1 cellular context compared by ENCODE assay signal in the genomic region with DNA sequence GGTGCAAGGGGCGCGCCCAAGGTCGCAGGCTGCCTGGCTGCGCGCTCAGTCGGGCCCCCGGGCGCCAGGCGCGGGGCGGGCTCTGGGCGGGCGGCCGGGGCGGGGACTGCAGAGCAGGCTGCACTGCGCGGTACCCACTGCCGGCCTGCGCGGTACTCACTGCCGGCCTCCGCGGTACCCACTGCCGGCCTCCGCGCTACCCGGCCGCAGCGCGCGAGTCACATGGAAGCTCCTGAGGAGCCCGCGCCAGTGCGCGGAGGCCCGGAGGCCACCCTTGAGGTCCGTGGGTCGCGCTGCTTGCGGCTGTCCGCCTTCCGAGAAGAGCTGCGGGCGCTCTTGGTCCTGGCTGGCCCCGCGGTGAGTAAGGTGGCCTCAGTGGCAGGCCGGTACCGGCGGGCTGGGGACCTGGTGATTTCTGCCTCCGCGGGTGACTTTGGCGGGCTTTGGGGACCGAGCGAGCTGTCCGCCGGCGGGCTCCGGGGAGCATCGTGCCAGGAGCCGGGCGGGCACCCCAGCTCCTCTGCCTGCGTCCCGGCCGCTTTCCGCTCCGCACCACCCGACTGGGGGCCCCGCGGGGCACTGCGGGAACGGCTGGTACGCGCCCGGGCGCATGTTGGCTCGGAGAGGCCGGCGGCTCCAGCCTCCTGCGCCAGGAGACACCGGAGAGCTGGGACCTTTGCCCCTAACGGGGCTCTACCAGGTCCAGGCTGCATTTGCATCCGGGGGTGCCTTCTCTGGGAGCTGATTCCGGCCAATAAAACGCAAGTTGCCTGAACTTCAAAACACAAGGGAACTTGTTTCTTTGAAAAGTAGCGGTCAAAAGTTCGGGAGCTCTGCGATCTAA.
TF ChIP-seq lines count a peak whose summit lies in the region.

A gene with protein sequence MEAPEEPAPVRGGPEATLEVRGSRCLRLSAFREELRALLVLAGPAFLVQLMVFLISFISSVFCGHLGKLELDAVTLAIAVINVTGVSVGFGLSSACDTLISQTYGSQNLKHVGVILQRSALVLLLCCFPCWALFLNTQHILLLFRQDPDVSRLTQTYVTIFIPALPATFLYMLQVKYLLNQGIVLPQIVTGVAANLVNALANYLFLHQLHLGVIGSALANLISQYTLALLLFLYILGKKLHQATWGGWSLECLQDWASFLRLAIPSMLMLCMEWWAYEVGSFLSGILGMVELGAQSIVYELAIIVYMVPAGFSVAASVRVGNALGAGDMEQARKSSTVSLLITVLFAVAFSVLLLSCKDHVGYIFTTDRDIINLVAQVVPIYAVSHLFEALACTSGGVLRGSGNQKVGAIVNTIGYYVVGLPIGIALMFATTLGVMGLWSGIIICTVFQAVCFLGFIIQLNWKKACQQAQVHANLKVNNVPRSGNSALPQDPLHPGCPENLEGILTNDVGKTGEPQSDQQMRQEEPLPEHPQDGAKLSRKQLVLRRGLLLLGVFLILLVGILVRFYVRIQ (plus strand): TSS at position 137 of the 844 bp plus-strand sequence. CDS start 86 bp downstream, at position 223.

TF ChIP-seq in HepG2, 621 proteins besides CTCF, POLR2A, EP300 and RAD21 (continued from another document and continues in another):
- TF ChIP-seq ZSCAN12 (CRISPR knock-in tag; IDR thresholded peaks at IDR 0.05), result no peak; the same call in 1 of the 2 replicates
- TF ChIP-seq ZNF557 (CRISPR knock-in tag; IDR thresholded peaks at IDR 0.05), result no peak
- TF ChIP-seq, protein P1, sequence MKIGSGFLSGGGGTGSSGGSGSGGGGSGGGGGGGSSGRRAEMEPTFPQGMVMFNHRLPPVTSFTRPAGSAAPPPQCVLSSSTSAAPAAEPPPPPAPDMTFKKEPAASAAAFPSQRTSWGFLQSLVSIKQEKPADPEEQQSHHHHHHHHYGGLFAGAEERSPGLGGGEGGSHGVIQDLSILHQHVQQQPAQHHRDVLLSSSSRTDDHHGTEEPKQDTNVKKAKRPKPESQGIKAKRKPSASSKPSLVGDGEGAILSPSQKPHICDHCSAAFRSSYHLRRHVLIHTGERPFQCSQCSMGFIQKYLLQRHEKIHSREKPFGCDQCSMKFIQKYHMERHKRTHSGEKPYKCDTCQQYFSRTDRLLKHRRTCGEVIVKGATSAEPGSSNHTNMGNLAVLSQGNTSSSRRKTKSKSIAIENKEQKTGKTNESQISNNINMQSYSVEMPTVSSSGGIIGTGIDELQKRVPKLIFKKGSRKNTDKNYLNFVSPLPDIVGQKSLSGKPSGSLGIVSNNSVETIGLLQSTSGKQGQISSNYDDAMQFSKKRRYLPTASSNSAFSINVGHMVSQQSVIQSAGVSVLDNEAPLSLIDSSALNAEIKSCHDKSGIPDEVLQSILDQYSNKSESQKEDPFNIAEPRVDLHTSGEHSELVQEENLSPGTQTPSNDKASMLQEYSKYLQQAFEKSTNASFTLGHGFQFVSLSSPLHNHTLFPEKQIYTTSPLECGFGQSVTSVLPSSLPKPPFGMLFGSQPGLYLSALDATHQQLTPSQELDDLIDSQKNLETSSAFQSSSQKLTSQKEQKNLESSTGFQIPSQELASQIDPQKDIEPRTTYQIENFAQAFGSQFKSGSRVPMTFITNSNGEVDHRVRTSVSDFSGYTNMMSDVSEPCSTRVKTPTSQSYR (CRISPR knock-in tag; IDR thresholded peaks at IDR 0.05; ENCODE audit: borderline replicate concordance), result no peak; the same call in 1 of the 2 replicates
- TF ChIP-seq MED1 (CRISPR knock-in tag; IDR thresholded peaks at IDR 0.05), result 0 out of 2 replicates have a peak, but pooled peaks have one; percentile 28
- TF ChIP-seq NKX3-1 (CRISPR knock-in tag; IDR thresholded peaks at IDR 0.05), result no peak; the same call in 1 of the 2 replicates
- TF ChIP-seq, protein P2, sequence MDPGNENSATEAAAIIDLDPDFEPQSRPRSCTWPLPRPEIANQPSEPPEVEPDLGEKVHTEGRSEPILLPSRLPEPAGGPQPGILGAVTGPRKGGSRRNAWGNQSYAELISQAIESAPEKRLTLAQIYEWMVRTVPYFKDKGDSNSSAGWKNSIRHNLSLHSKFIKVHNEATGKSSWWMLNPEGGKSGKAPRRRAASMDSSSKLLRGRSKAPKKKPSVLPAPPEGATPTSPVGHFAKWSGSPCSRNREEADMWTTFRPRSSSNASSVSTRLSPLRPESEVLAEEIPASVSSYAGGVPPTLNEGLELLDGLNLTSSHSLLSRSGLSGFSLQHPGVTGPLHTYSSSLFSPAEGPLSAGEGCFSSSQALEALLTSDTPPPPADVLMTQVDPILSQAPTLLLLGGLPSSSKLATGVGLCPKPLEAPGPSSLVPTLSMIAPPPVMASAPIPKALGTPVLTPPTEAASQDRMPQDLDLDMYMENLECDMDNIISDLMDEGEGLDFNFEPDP (CRISPR knock-in tag; conservative IDR thresholded peaks at IDR 0.05), result 0 out of 2 replicates have a peak, but pooled peaks have one; percentile 37
- TF ChIP-seq HMGA1 (CRISPR knock-in tag; conservative IDR thresholded peaks at IDR 0.05), result no peak
- TF ChIP-seq SRSF4 (IDR thresholded peaks at IDR 0.05; ENCODE audit: low read depth, low read length, poor library complexity, severe bottlenecking), result no peak
- TF ChIP-seq, protein P3, sequence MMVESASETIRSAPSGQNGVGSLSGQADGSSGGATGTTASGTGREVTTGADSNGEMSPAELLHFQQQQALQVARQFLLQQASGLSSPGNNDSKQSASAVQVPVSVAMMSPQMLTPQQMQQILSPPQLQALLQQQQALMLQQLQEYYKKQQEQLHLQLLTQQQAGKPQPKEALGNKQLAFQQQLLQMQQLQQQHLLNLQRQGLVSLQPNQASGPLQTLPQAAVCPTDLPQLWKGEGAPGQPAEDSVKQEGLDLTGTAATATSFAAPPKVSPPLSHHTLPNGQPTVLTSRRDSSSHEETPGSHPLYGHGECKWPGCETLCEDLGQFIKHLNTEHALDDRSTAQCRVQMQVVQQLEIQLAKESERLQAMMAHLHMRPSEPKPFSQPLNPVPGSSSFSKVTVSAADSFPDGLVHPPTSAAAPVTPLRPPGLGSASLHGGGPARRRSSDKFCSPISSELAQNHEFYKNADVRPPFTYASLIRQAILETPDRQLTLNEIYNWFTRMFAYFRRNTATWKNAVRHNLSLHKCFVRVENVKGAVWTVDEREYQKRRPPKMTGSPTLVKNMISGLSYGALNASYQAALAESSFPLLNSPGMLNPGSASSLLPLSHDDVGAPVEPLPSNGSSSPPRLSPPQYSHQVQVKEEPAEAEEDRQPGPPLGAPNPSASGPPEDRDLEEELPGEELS (CRISPR knock-in tag; IDR thresholded peaks at IDR 0.05), result peak; percentile 29; the same call in 1 of the 2 replicates
- TF ChIP-seq ZNF329 (CRISPR knock-in tag; IDR thresholded peaks at IDR 0.05; ENCODE audit: low read depth), result no peak; the same call in 1 of the 2 replicates
- TF ChIP-seq ZFP36 (IDR thresholded peaks at IDR 0.05; ENCODE audit: borderline replicate concordance, low read depth, low read length, partially characterized antibody), result no peak
- no peak for TF ChIP-seq TEAD2 (CRISPR knock-in tag; IDR thresholded peaks at IDR 0.05)
- no peak for TF ChIP-seq ONECUT2 (CRISPR knock-in tag; IDR thresholded peaks at IDR 0.05)
- TF ChIP-seq EHMT2 (IDR thresholded peaks at IDR 0.05; ENCODE audit: borderline replicate concordance, low read depth, low read length), result no peak
- TF ChIP-seq ZSCAN30 (CRISPR knock-in tag; IDR thresholded peaks at IDR 0.05), result peak; percentile 73; the same call in 1 of the 2 replicates
- no peak for TF ChIP-seq KAT2B (IDR thresholded peaks at IDR 0.05; ENCODE audit: borderline replicate concordance, low read depth, low read length)
- peak; percentile 19; the same call in 1 of the 2 replicates for TF ChIP-seq ZNF772 (CRISPR knock-in tag; IDR thresholded peaks at IDR 0.05)
- no peak for TF ChIP-seq CHD4 (IDR thresholded peaks at IDR 0.05; ENCODE audit: borderline replicate concordance, low read length)
- TF ChIP-seq ZNF549 (CRISPR knock-in tag; IDR thresholded peaks at IDR 0.05), result no peak
- no peak for TF ChIP-seq THYN1 (CRISPR knock-in tag; IDR thresholded peaks at IDR 0.05; ENCODE audit: borderline replicate concordance, low read depth)
- TF ChIP-seq WIZ (CRISPR knock-in tag; IDR thresholded peaks at IDR 0.05), result no peak
- no peak for TF ChIP-seq ZNF232 (CRISPR knock-in tag; IDR thresholded peaks at IDR 0.05; ENCODE audit: borderline replicate concordance)
- no peak; the same call in 1 of the 2 replicates for TF ChIP-seq ATF7-NPFF (CRISPR knock-in tag; IDR thresholded peaks at IDR 0.05; ENCODE audit: low read depth)
- TF ChIP-seq ZNF709 (CRISPR knock-in tag; IDR thresholded peaks at IDR 0.05), result 0 out of 2 replicates have a peak, but pooled peaks have one; percentile 55
- no peak for TF ChIP-seq ZNF75D (CRISPR knock-in tag; IDR thresholded peaks at IDR 0.05; ENCODE audit: borderline replicate concordance)
- TF ChIP-seq, protein P4, sequence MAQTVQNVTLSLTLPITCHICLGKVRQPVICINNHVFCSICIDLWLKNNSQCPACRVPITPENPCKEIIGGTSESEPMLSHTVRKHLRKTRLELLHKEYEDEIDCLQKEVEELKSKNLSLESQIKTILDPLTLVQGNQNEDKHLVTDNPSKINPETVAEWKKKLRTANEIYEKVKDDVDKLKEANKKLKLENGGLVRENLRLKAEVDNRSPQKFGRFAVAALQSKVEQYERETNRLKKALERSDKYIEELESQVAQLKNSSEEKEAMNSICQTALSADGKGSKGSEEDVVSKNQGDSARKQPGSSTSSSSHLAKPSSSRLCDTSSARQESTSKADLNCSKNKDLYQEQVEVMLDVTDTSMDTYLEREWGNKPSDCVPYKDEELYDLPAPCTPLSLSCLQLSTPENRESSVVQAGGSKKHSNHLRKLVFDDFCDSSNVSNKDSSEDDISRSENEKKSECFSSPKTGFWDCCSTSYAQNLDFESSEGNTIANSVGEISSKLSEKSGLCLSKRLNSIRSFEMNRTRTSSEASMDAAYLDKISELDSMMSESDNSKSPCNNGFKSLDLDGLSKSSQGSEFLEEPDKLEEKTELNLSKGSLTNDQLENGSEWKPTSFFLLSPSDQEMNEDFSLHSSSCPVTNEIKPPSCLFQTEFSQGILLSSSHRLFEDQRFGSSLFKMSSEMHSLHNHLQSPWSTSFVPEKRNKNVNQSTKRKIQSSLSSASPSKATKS (CRISPR knock-in tag; IDR thresholded peaks at IDR 0.05), result no peak
- TF ChIP-seq CBFB (CRISPR knock-in tag; IDR thresholded peaks at IDR 0.05), result no peak
- TF ChIP-seq ZNF30 (CRISPR knock-in tag; IDR thresholded peaks at IDR 0.05), result no peak
- TF ChIP-seq NFYB (CRISPR knock-in tag; IDR thresholded peaks at IDR 0.05), result no peak
- TF ChIP-seq MIER3 (CRISPR knock-in tag; IDR thresholded peaks at IDR 0.05; ENCODE audit: borderline replicate concordance), result no peak
- no peak for TF ChIP-seq SCMH1 (CRISPR knock-in tag; IDR thresholded peaks at IDR 0.05; ENCODE audit: borderline replicate concordance)
- TF ChIP-seq HOXA3 (CRISPR knock-in tag; IDR thresholded peaks at IDR 0.05), result 0 out of 2 replicates have a peak, but pooled peaks have one; percentile 33
- TF ChIP-seq NFKB2 (CRISPR knock-in tag; IDR thresholded peaks at IDR 0.05; ENCODE audit: borderline replicate concordance), result no peak; the same call in 1 of the 2 replicates
- TF ChIP-seq PAF1 (CRISPR knock-in tag; IDR thresholded peaks at IDR 0.05), result no peak
- TF ChIP-seq JUND (CRISPR knock-in tag; IDR thresholded peaks at IDR 0.05), result no peak
- TF ChIP-seq, protein P5, sequence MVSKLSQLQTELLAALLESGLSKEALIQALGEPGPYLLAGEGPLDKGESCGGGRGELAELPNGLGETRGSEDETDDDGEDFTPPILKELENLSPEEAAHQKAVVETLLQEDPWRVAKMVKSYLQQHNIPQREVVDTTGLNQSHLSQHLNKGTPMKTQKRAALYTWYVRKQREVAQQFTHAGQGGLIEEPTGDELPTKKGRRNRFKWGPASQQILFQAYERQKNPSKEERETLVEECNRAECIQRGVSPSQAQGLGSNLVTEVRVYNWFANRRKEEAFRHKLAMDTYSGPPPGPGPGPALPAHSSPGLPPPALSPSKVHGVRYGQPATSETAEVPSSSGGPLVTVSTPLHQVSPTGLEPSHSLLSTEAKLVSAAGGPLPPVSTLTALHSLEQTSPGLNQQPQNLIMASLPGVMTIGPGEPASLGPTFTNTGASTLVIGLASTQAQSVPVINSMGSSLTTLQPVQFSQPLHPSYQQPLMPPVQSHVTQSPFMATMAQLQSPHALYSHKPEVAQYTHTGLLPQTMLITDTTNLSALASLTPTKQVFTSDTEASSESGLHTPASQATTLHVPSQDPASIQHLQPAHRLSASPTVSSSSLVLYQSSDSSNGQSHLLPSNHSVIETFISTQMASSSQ (IDR thresholded peaks at IDR 0.05; ENCODE audit: low read depth), result no peak
- TF ChIP-seq, protein P5 (CRISPR knock-in tag; IDR thresholded peaks at IDR 0.05; ENCODE audit: borderline replicate concordance), result no peak
- TF ChIP-seq, protein P6, sequence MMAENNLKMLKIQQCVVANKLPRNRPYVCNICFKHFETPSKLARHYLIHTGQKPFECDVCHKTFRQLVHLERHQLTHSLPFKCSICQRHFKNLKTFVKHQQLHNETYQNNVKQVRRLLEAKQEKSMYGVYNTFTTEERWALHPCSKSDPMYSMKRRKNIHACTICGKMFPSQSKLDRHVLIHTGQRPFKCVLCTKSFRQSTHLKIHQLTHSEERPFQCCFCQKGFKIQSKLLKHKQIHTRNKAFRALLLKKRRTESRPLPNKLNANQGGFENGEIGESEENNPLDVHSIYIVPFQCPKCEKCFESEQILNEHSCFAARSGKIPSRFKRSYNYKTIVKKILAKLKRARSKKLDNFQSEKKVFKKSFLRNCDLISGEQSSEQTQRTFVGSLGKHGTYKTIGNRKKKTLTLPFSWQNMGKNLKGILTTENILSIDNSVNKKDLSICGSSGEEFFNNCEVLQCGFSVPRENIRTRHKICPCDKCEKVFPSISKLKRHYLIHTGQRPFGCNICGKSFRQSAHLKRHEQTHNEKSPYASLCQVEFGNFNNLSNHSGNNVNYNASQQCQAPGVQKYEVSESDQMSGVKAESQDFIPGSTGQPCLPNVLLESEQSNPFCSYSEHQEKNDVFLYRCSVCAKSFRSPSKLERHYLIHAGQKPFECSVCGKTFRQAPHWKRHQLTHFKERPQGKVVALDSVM (CRISPR knock-in tag; IDR thresholded peaks at IDR 0.05), result peak; percentile 83
- TF ChIP-seq, protein P7, sequence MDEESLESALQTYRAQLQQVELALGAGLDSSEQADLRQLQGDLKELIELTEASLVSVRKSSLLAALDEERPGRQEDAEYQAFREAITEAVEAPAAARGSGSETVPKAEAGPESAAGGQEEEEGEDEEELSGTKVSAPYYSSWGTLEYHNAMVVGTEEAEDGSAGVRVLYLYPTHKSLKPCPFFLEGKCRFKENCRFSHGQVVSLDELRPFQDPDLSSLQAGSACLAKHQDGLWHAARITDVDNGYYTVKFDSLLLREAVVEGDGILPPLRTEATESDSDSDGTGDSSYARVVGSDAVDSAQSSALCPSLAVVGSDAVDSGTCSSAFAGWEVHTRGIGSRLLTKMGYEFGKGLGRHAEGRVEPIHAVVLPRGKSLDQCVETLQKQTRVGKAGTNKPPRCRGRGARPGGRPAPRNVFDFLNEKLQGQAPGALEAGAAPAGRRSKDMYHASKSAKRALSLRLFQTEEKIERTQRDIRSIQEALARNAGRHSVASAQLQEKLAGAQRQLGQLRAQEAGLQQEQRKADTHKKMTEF (CRISPR knock-in tag; IDR thresholded peaks at IDR 0.05), result peak; percentile 50; the same call in 1 of the 2 replicates
